13 cellular contexts compared by ENCODE assay signal in the genomic region with DNA sequence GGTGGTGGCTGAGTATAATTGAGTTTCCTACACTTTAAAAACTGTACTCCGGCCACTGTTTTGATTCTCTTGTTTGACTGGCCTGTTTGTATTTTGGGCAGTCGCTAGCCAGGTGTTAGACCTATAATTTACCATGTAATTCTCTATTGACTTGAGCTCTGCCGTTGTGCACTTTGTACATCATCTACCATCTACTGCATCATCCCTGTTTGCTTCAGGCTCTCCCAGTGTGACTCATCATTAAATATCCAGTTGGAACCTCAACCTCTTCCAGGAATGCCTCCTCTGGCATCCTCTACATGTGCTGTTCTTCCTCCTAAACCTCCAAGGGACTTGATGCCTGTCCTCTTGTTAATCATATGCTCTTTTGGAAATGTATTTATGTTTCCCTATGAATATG.
DNase-seq lines count a peak whose midpoint lies in the region; ATAC-seq and TF ChIP-seq lines count a peak whose summit lies in the region.
"Had no signal": no experiment of that assay in that cellular context is flagged by ENCODE, and none has a peak within 500 bp of the region (broad histone marks: within the 10 kb centered on the region; RNA-seq: fewer than 3 reads in every experiment).

No MANE protein-coding gene starts in this region.

- DNase-seq in AG10803 (ENCODE audit: low read depth) (peak; percentile 69), HT1080 (ENCODE audit: low read depth) (peak; percentile 64), iris pigment epithelial cell (ENCODE audit: low read depth) (peak; percentile 9), NCI-H2171 (lab: John Stamatoyannopoulos, UW) (no peak), G401 (ENCODE audit: low spot score) (no peak)
- DNase-seq in activated CD4-positive, alpha-beta T cell treated with anti-CD3 and anti-CD28 coated beads, Interleukin-2, amount 50 U/mL, for 4 hours, result no peak
- DNase-seq: erythroblast, GOT3, NCI-H2171 treated with DMSO at 0.1 percent for 48 hours, nephron progenitor cell had no signal

- no peak for TF ChIP-seq CTCF in AG10803 (conservative IDR thresholded peaks at IDR 0.05; ENCODE audit: low read length)

- H3K4me3 ChIP-seq in AG10803 (ENCODE audit: low read length), result no peak overlapping the region
- H3K4me3 ChIP-seq: SJSA1 had no signal

- ATAC-seq in SK-N-SH treated with all-trans-retinoic acid at 6 μM for 48 hours (peak; percentile 33; the same call in 1 of the 3 replicates), GM18505 (IDR thresholded peaks at IDR 0.05; ENCODE audit: unreplicated experiment) (no peak)

- TF ChIP-seq POLR2A in GM18505 (IDR thresholded peaks at IDR 0.05; ENCODE audit: borderline replicate concordance, extremely low read depth, insufficient read depth, insufficient read length), result no peak

- in situ Hi-C loops in G401 (cut with HindIII; ENCODE audit: low sequenced_read_pairs), result no loop called here

TF ChIP-seq in SK-N-SH treated with all-trans-retinoic acid at 6 μM for 48 hours, 23 proteins besides CTCF, POLR2A, EP300 and RAD21:
- TF ChIP-seq ZNF70 (CRISPR knock-in tag; IDR thresholded peaks at IDR 0.05), result no peak

Comparison
In these comparisons a context has a peak if more than half of its experiments do, and no peak if none do; other contexts are left out.
1. DNase-seq: peak in AG10803 (single experiment), HT1080 (single experiment) and iris pigment epithelial cell (single experiment); none in NCI-H2171 (single experiment), activated CD4-positive, alpha-beta T cell treated with anti-CD3 and anti-CD28 coated beads, Interleukin-2, amount 50 U/mL, for 4 hours (0 of 2) and G401 (single experiment).